In genomic region chr17:38572292-38572664, GRCh38 we compare ENCODE assay signal across 1 cellular context.
TF ChIP-seq lines count a peak whose summit lies in the region.

No MANE protein-coding gene starts in this region.

TF ChIP-seq in SK-N-SH treated with all-trans-retinoic acid at 6 μM for 48 hours, 23 proteins besides CTCF, POLR2A, EP300 and RAD21 (continued from another document):
- TF ChIP-seq CSRNP3 (CRISPR knock-in tag; IDR thresholded peaks at IDR 0.05), result no peak
- no peak for TF ChIP-seq PATZ1 (CRISPR knock-in tag; IDR thresholded peaks at IDR 0.05; ENCODE audit: borderline replicate concordance)
- no peak for TF ChIP-seq CSDC2 (CRISPR knock-in tag; IDR thresholded peaks at IDR 0.05)
